17 cellular contexts compared by ENCODE assay signal in genomic region chr6:161134550-161135298, GRCh38.
DNase-seq lines count a peak whose midpoint lies in the region; ATAC-seq and TF ChIP-seq lines count a peak whose summit lies in the region.
"Had no signal": no experiment of that assay in that cellular context is flagged by ENCODE, and none has a peak within 500 bp of the region (broad histone marks: within the 10 kb centered on the region; RNA-seq: fewer than 3 reads in every experiment).

No MANE protein-coding gene starts in this region.

- no peak overlapping the region for H3K18ac ChIP-seq in trophoblast cell (ENCODE audit: low read length)

- no CpG with 5 or more reads among the region's 17 CpGs for WGBS in trophoblast cell (ENCODE audit: extremely low coverage, insufficient coverage, insufficient read length)

- H3K4me1 ChIP-seq in trophoblast cell (ENCODE audit: control insufficient read depth in 1 of 2, insufficient read depth in 2 of 2, low read length in 2 of 2) = peaks cover 0 to 3% of the 10 kb centered on the region in 2 experiments
- H3K4me1 ChIP-seq: Caco-2 had no signal

- CTCF ChIA-PET in activated CD4-positive, alpha-beta T cell treated with anti-CD3 and anti-CD28 coated beads, Interleukin-2, amount 10 ng/mL, durations not matched to agents 7 days and 5 days (lab: Charles Lee) = interaction anchor here (0.7 to 0.8 kb wide), 2 partner anchors 9 to 106 kb away, joined by 3 read pairs; no protein-coding TSS in a partner anchor

- POLR2A ChIA-PET in activated CD4-positive, alpha-beta T cell treated with anti-CD3 and anti-CD28 coated beads, Interleukin-2, amount 10 ng/mL, durations not matched to agents 7 days and 5 days (lab: Charles Lee) = interaction anchor here (0.6 kb wide), 1 partner anchor 127 kb away, joined by 4 read pairs; no protein-coding TSS in a partner anchor

- H3K36me3 Mint-ChIP-seq in activated CD4-positive, alpha-beta T cell treated with anti-CD3 and anti-CD28 coated beads, Interleukin-2, amount 10 ng/mL, durations not matched to agents 7 days and 5 days (ENCODE audit: low read depth) = peaks cover 7% of the 10 kb centered on the region
- H3K36me3 Mint-ChIP-seq in T-helper 17 cell (ENCODE audit: low read depth) (peaks cover 3% of the 10 kb centered on the region), endothelial cell (ENCODE audit: low read depth, unreplicated experiment) (peaks cover 45% of the 10 kb centered on the region)

- H3K4me1 Mint-ChIP-seq in activated CD4-positive, alpha-beta T cell treated with anti-CD3 and anti-CD28 coated beads, Interleukin-2, amount 10 ng/mL, durations not matched to agents 7 days and 5 days = no peaks in the 10 kb centered on the region
- peaks cover 6% of the 10 kb centered on the region for H3K4me1 Mint-ChIP-seq in T-helper 17 cell
- peaks cover 8% of the 10 kb centered on the region for H3K4me1 Mint-ChIP-seq in endothelial cell (ENCODE audit: unreplicated experiment)

- H3K36me3 ChIP-seq in trophoblast cell (ENCODE audit: control insufficient read depth in 1 of 2, insufficient read depth in 2 of 2, low read length in 2 of 2) = peaks cover 40 to 52% of the 10 kb centered on the region in 2 experiments

- no peak overlapping the region for H3K14ac ChIP-seq in trophoblast cell (ENCODE audit: low read length)

- H3K27ac ChIP-seq in trophoblast cell (ENCODE audit: low read depth, low read length) = no peak overlapping the region
- H3K27ac ChIP-seq: 22Rv1, KMS-11 had no signal

- no peak overlapping the region for H3K4me3 ChIP-seq in trophoblast cell (ENCODE audit: low read depth, low read length)
- H3K4me3 ChIP-seq: MG63 had no signal

- H3K9ac ChIP-seq in trophoblast cell (ENCODE audit: low read length) = peak overlapping the region; percentile 3
- H3K9ac ChIP-seq: KMS-11 had no signal

- H3K27ac Mint-ChIP-seq in activated CD4-positive, alpha-beta T cell treated with anti-CD3 and anti-CD28 coated beads, Interleukin-2, amount 10 ng/mL, durations not matched to agents 7 days and 5 days = peak overlapping the region; percentile 33
- H3K27ac Mint-ChIP-seq in T-helper 17 cell (peak overlapping the region; percentile 67), endothelial cell (ENCODE audit: unreplicated experiment) (no peak overlapping the region)

- no peak overlapping the region for H3K4me2 ChIP-seq in trophoblast cell (ENCODE audit: low read length)
- H3K4me2 ChIP-seq: KMS-11 had no signal

- H4K12ac ChIP-seq in trophoblast cell (ENCODE audit: low read depth, low read length) = no peak overlapping the region

- no peak overlapping the region for H4K8ac ChIP-seq in trophoblast cell (ENCODE audit: low read depth, low read length)

- no peak overlapping the region for H2BK120ac ChIP-seq in trophoblast cell (ENCODE audit: insufficient read depth, low read length, poor library complexity)

- H2BK5ac ChIP-seq in trophoblast cell (ENCODE audit: low read depth, low read length, poor library complexity) = no peak overlapping the region

- H3K79me2 ChIP-seq in trophoblast cell (ENCODE audit: control insufficient read depth, insufficient read depth, low read length, poor library complexity) = no peaks in the 10 kb centered on the region

- no peak for TF ChIP-seq CTCF in endothelial cell (IDR thresholded peaks at IDR 0.05; ENCODE audit: unreplicated experiment)

- no peaks in the 10 kb centered on the region for H3K9me3 Mint-ChIP-seq in activated CD4-positive, alpha-beta T cell treated with anti-CD3 and anti-CD28 coated beads, Interleukin-2, amount 10 ng/mL, durations not matched to agents 7 days and 5 days
- no peaks in the 10 kb centered on the region for H3K9me3 Mint-ChIP-seq in endothelial cell (ENCODE audit: unreplicated experiment)

- H4K91ac ChIP-seq in trophoblast cell (ENCODE audit: low read depth, low read length) = no peak overlapping the region

- no peaks in the 10 kb centered on the region for H3K79me1 ChIP-seq in trophoblast cell (ENCODE audit: low read length)

- no peaks in the 10 kb centered on the region for H3K27me3 ChIP-seq in trophoblast cell (ENCODE audit: insufficient read depth, low read length)
- H3K27me3 ChIP-seq: MG63 had no signal

- no peak overlapping the region for H3K23ac ChIP-seq in trophoblast cell (ENCODE audit: low read length)

- H2AK5ac ChIP-seq in trophoblast cell (ENCODE audit: low read length) = no peak overlapping the region

- H3K4me3 Mint-ChIP-seq in activated CD4-positive, alpha-beta T cell treated with anti-CD3 and anti-CD28 coated beads, Interleukin-2, amount 10 ng/mL, durations not matched to agents 7 days and 5 days = no peak overlapping the region
- H3K4me3 Mint-ChIP-seq in T-helper 17 cell = no peak overlapping the region
- peak overlapping the region; percentile 29 for H3K4me3 Mint-ChIP-seq in endothelial cell (ENCODE audit: unreplicated experiment)

- H2BK12ac ChIP-seq in trophoblast cell (ENCODE audit: low read length) = no peak overlapping the region

- no peak overlapping the region for H3K4ac ChIP-seq in trophoblast cell (ENCODE audit: low read depth, low read length)

- no peaks in the 10 kb centered on the region for H3K27me3 Mint-ChIP-seq in activated CD4-positive, alpha-beta T cell treated with anti-CD3 and anti-CD28 coated beads, Interleukin-2, amount 10 ng/mL, durations not matched to agents 7 days and 5 days
- H3K27me3 Mint-ChIP-seq in T-helper 17 cell (no peaks in the 10 kb centered on the region), endothelial cell (ENCODE audit: unreplicated experiment) (peaks cover 9% of the 10 kb centered on the region)

- no peak for DNase-seq in activated CD4-positive, alpha-beta T cell treated with anti-CD3 and anti-CD28 coated beads, Interleukin-2, amount 10 ng/mL, durations not matched to agents 7 days and 5 days
- DNase-seq in activated CD4-positive, alpha-beta T cell treated with anti-CD3 and anti-CD28 coated beads, Interleukin-2, amount 50 U/mL, for 48 hours = no peak
- DNase-seq in T-helper 17 cell (no peak), endothelial cell (ENCODE audit: low spot score) (no peak), trophoblast cell (no peak), NCI-H2196 (lab: John Stamatoyannopoulos, UW; ENCODE audit: unreplicated experiment) (no peak), D341Med (ENCODE audit: low spot score) (no peak)
- DNase-seq: C1 segment of cervical spinal cord, Caco-2, MG63, NCI-H1105, NCI-H1694 treated with DMSO at 0.1 percent for 48 hours, NCI-H82, SIG-M5 had no signal

- no peak for ATAC-seq in T-helper 17 cell
- ATAC-seq in GM21529 (IDR thresholded peaks at IDR 0.05; ENCODE audit: unreplicated experiment) = no peak

- no peaks in the 10 kb centered on the region for H3K9me3 ChIP-seq in T-helper 17 cell (ENCODE audit: control insufficient read depth, low read length, poor library complexity, severe bottlenecking)
- no peaks in the 10 kb centered on the region for H3K9me3 ChIP-seq in trophoblast cell (ENCODE audit: insufficient read depth, low read depth, low read length)
- H3K9me3 ChIP-seq: Caco-2, MG63 had no signal

- H2AFZ ChIP-seq in trophoblast cell (ENCODE audit: insufficient read depth, low read length, poor library complexity) = no peak overlapping the region
